23 cellular contexts compared by ENCODE assay signal in genomic region chr15:75753145-75753544, GRCh38. TPM values are rescaled to one million over a fixed set of nuclear protein-coding genes. Genes with fewer than 3 reads are reported as not detected.
"Had no signal": no experiment of that assay in that cellular context is flagged by ENCODE, and none has a peak within 500 bp of the region (broad histone marks: within the 10 kb centered on the region; RNA-seq: fewer than 3 reads in every experiment).

No MANE protein-coding gene starts in this region.

- H3K27me3 Mint-ChIP-seq: progenitor cell of endocrine pancreas, type B pancreatic cell had no signal

- H3K27ac Mint-ChIP-seq: effector memory CD8-positive, alpha-beta T cell; immature natural killer cell; progenitor cell of endocrine pancreas; stimulated activated effector memory CD8-positive, alpha-beta T cell treated with anti-CD3 and anti-CD28 coated beads, Interleukin-12 subunit alpha, Interleukin-12 subunit beta, amount 100 ng/mL, for 72 hours; type B pancreatic cell had no signal

- H3K9me3 ChIP-seq: left lung, right lobe of liver, stomach, testis, tibial artery had no signal

- H3K4me3 ChIP-seq: left lung, right lobe of liver, stomach, testis, tibial artery had no signal

- H3K36me3 ChIP-seq: left lung, right lobe of liver, stomach, tibial artery had no signal

- H2AFZ ChIP-seq: parathyroid adenoma had no signal

- H3K27ac ChIP-seq: left lung, parathyroid adenoma, right lobe of liver, stomach, testis, tibial artery had no signal

- DNase-seq: cerebellar nuclear complex; cortex of kidney; effector memory CD8-positive, alpha-beta T cell; hypothalamus; immature natural killer cell; islet precursor cell; mesenchymal stem cell; midbrain; naive thymus-derived CD4-positive, alpha-beta T cell; small intestine; stimulated activated CD4-positive, alpha-beta T cell treated with anti-CD3 and anti-CD28 coated beads, Interleukin-15, amount 100 ng/mL, for 24 hours; stimulated activated CD4-positive, alpha-beta T cell treated with anti-CD3 and anti-CD28 coated beads, Interleukin-4, amount 100 ng/mL, for 1 hour; stimulated activated naive CD4-positive, alpha-beta T cell treated with Interleukin-2 at 50 U/mL for 16 hours; stomach; testis had no signal

- H3K9me3 Mint-ChIP-seq: effector memory CD8-positive, alpha-beta T cell; immature natural killer cell; naive thymus-derived CD4-positive, alpha-beta T cell; stimulated activated effector memory CD8-positive, alpha-beta T cell treated with anti-CD3 and anti-CD28 coated beads, Interleukin-12 subunit alpha, Interleukin-12 subunit beta, amount 100 ng/mL, for 72 hours; type B pancreatic cell had no signal

- H3K4me3 Mint-ChIP-seq: effector memory CD8-positive, alpha-beta T cell; naive thymus-derived CD4-positive, alpha-beta T cell; stimulated activated effector memory CD8-positive, alpha-beta T cell treated with anti-CD3 and anti-CD28 coated beads, Interleukin-12 subunit alpha, Interleukin-12 subunit beta, amount 100 ng/mL, for 72 hours; type B pancreatic cell had no signal

- H3K36me3 Mint-ChIP-seq: immature natural killer cell; naive thymus-derived CD4-positive, alpha-beta T cell; type B pancreatic cell had no signal

- H3K79me2 ChIP-seq: parathyroid adenoma had no signal

- H3K27me3 ChIP-seq: left lung, right lobe of liver, stomach, testis, tibial artery had no signal

- H3K9ac ChIP-seq: parathyroid adenoma had no signal

- ATAC-seq: effector memory CD8-positive, alpha-beta T cell; left lung; naive thymus-derived CD4-positive, alpha-beta T cell; right lobe of liver; stimulated activated effector memory CD8-positive, alpha-beta T cell treated with anti-CD3 and anti-CD28 coated beads, Interleukin-12 subunit alpha, Interleukin-12 subunit beta, amount 100 ng/mL, for 72 hours had no signal

- H3K4me1 ChIP-seq: parathyroid adenoma, right lobe of liver, testis had no signal

RNA-seq across cellular contexts. Expression of gene CSPG4, which starts 40.5 kb away (rescaled TPM):
- total RNA-seq: naive thymus-derived CD4-positive, alpha-beta T cell had no signal
- polyA plus RNA-seq: naive thymus-derived CD4-positive, alpha-beta T cell; neural cell had no signal
